In genomic region chr22:25700996-25701815, GRCh38 we compare ENCODE assay signal across 14 cellular contexts. TPM values are rescaled to one million over a fixed set of nuclear protein-coding genes. Genes with fewer than 3 reads are reported as not detected.
DNase-seq lines count a peak whose midpoint lies in the region; ATAC-seq and TF ChIP-seq lines count a peak whose summit lies in the region.
"Had no signal": no experiment of that assay in that cellular context is flagged by ENCODE, and none has a peak within 500 bp of the region (broad histone marks: within the 10 kb centered on the region; RNA-seq: fewer than 3 reads in every experiment).

No MANE protein-coding gene starts in this region.

- H3K4me3 ChIP-seq in dorsolateral prefrontal cortex (peak overlapping the region in 32 of 59 donors; percentile 2 to 40 (median 22)), aorta (ENCODE audit: low read length in 2 of 2) (no peak overlapping the region)
- H3K4me3 ChIP-seq: BLaER1 treated with 17β-estradiol and CSF1 and Interleukin-3, amounts not matched to agents 10 nM and 100 nM; esophagus muscularis mucosa; skin epidermis had no signal

- DNase-seq in Right ventricle myocardium inferior (ENCODE audit: missing footprints) (no peak), cardiac septum (ENCODE audit: low spot score) (no peak), dorsolateral prefrontal cortex (peak in 8 of 10 donors; percentile 57 to 77 (median 64)), medulla oblongata (ENCODE audit: extremely low spot score) (peak; percentile 73), aorta (no peak), omental fat pad (ENCODE audit: low spot score) (no peak)
- no peak for DNase-seq in activated T-cell treated with anti-CD3 and anti-CD28 coated beads, Interleukin-2, amount 50 U/mL, for 72 hours
- DNase-seq: NCI-H345 had no signal

- no peaks in the 10 kb centered on the region for H3K27me3 ChIP-seq in dorsolateral prefrontal cortex
- H3K27me3 ChIP-seq in aorta (ENCODE audit: control insufficient read depth in 1 of 2, insufficient read depth in 2 of 2, low read length in 1 of 2): no peaks in the 10 kb centered on the region
- H3K27me3 ChIP-seq: BLaER1 treated with 17β-estradiol and CSF1 and Interleukin-3, amounts not matched to agents 10 nM and 100 nM; esophagus muscularis mucosa had no signal

- H3K36me3 ChIP-seq in aorta (ENCODE audit: control insufficient read depth in 1 of 2, insufficient read depth in 2 of 2, low read length in 1 of 2): no peaks in the 10 kb centered on the region
- H3K36me3 ChIP-seq: esophagus muscularis mucosa had no signal

- H3K36me3 Mint-ChIP-seq in activated T-cell treated with anti-CD3 and anti-CD28 coated beads, Interleukin-2, amount 50 U/mL, for 72 hours (ENCODE audit: insufficient read depth in 2 of 2): peaks cover 0 to 6% of the 10 kb centered on the region in 2 donors

- peak; percentile 93 for ATAC-seq in Right ventricle myocardium inferior
- ATAC-seq in aorta (ENCODE audit: low FRiP score): peak; percentile 67
- no peak for ATAC-seq in GM19023 (IDR thresholded peaks at IDR 0.05; ENCODE audit: unreplicated experiment)
- ATAC-seq in activated T-cell treated with anti-CD3 and anti-CD28 coated beads, Interleukin-2, amount 50 U/mL, for 72 hours (replicated peaks in 1 of 2): no peak
- ATAC-seq in omental fat pad (ENCODE audit: low FRiP score): no peak

- no peak overlapping the region for H3K27ac Mint-ChIP-seq in activated T-cell treated with anti-CD3 and anti-CD28 coated beads, Interleukin-2, amount 50 U/mL, for 72 hours

- H3K27ac ChIP-seq in dorsolateral prefrontal cortex (peak overlapping the region in 52 of 59 donors; percentile 10 to 83 (median 60)), aorta (ENCODE audit: low read depth in 1 of 2, low read length in 2 of 2) (no peak overlapping the region)
- H3K27ac ChIP-seq: BLaER1 treated with 17β-estradiol and CSF1 and Interleukin-3, amounts not matched to agents 10 nM and 100 nM; esophagus muscularis mucosa; KMS-11 had no signal

- peaks cover 50% of the 10 kb centered on the region for H3K4me1 Mint-ChIP-seq in activated T-cell treated with anti-CD3 and anti-CD28 coated beads, Interleukin-2, amount 50 U/mL, for 72 hours (ENCODE audit: low read depth)

- H3K9me3 Mint-ChIP-seq in activated T-cell treated with anti-CD3 and anti-CD28 coated beads, Interleukin-2, amount 50 U/mL, for 72 hours: no peaks in the 10 kb centered on the region

- no peaks in the 10 kb centered on the region for H3K9me3 ChIP-seq in aorta (ENCODE audit: control insufficient read depth, low read length)
- H3K9me3 ChIP-seq: BLaER1 treated with 17β-estradiol and CSF1 and Interleukin-3, amounts not matched to agents 10 nM and 100 nM; esophagus muscularis mucosa had no signal

- intact Hi-C loops in Right ventricle myocardium inferior (cut with DNase I): loop anchor here (1.0 to 5.0 kb wide), 3 partner anchors 71 to 239 kb away; partner anchors contain the start of gene GRK3
- intact Hi-C loops in cardiac septum (cut with DNase I): no loop called here
- intact Hi-C loops in dorsolateral prefrontal cortex (cut with DNase I): loop anchor here (1.0 to 5.0 kb wide), 2 partner anchors 239 kb away; no protein-coding TSS in a partner anchor
- intact Hi-C loops in aorta (cut with DNase I): loop anchor here (5.0 to 10.0 kb wide), 3 partner anchors 71 to 239 kb away; no protein-coding TSS in a partner anchor

- peak in 10 of 56 donors; percentile 3 to 24 (median 16) for TF ChIP-seq CTCF in dorsolateral prefrontal cortex (IDR thresholded peaks at IDR 0.05 in 54 of 56, conservative IDR thresholded peaks at IDR 0.05 in 2 of 56; ENCODE audit: low read depth in 1 of 56, partially characterized antibody in 56 of 56)
- TF ChIP-seq CTCF in omental fat pad (IDR thresholded peaks at IDR 0.05): no peak

- 53 to 56% methylated on average over 16 of the region's 16 CpGs for WGBS in aorta, 2 donors

- H3K27me3 Mint-ChIP-seq in activated T-cell treated with anti-CD3 and anti-CD28 coated beads, Interleukin-2, amount 50 U/mL, for 72 hours (ENCODE audit: low read depth): no peaks in the 10 kb centered on the region

- no peak overlapping the region for H3K4me3 Mint-ChIP-seq in activated T-cell treated with anti-CD3 and anti-CD28 coated beads, Interleukin-2, amount 50 U/mL, for 72 hours

- no peaks in the 10 kb centered on the region for H3K4me1 ChIP-seq in aorta (ENCODE audit: control insufficient read depth in 1 of 2, insufficient read depth in 2 of 2, low read length in 2 of 2)

RNA-seq across cellular contexts. Expression of gene MYO18B, which starts 40.8 kb away (rescaled TPM):
- total RNA-seq in Right ventricle myocardium inferior: 139 TPM
- 254 TPM for total RNA-seq in cardiac septum
- 1 to 10 TPM in 12 of 120 experiments, under 1 TPM in 105, not detected in 3; 0.06 to 2.0 (median 0.45) TPM for total RNA-seq in dorsolateral prefrontal cortex
- total RNA-seq in aorta: 10 to 100 TPM; 19.9 to 31.6 TPM
- 10 to 100 TPM; 10.1 to 24.3 TPM for polyA plus RNA-seq in aorta
- total RNA-seq in activated T-cell treated with anti-CD3 and anti-CD28 coated beads, Interleukin-2, amount 50 U/mL, for 72 hours: 1 to 10 TPM; 2.4 to 2.8 TPM
- total RNA-seq in omental fat pad: under 1 TPM in 2 of 4 donors, not detected in 2; under 0.01 TPM
- total RNA-seq: lung microvascular endothelial cell had no signal

Comparison
In these comparisons a context has a peak if more than half of its experiments do, and no peak if none do; other contexts are left out.
1. ATAC-seq: peak in Right ventricle myocardium inferior (single experiment) and aorta (single experiment); none in GM19023 (single experiment), activated T-cell treated with anti-CD3 and anti-CD28 coated beads, Interleukin-2, amount 50 U/mL, for 72 hours (0 of 2) and omental fat pad (single experiment).
2. DNase-seq: peak in dorsolateral prefrontal cortex (8 of 10) and medulla oblongata (single experiment); none in Right ventricle myocardium inferior (single experiment), cardiac septum (single experiment), aorta (0 of 2), activated T-cell treated with anti-CD3 and anti-CD28 coated beads, Interleukin-2, amount 50 U/mL, for 72 hours (0 of 2) and omental fat pad (single experiment).
3. H3K27ac ChIP-seq: peak in dorsolateral prefrontal cortex (52 of 59); none in aorta (0 of 2).
4. H3K4me3 ChIP-seq: peak in dorsolateral prefrontal cortex (32 of 59); none in aorta (0 of 2).
5. RNA of gene MYO18B, which starts 40.8 kb away (total RNA-seq): 254 TPM in cardiac septum (single experiment), 139 TPM in Right ventricle myocardium inferior (single experiment) and 19.9 to 31.6 TPM in aorta; 2.4 to 2.8 TPM in activated T-cell treated with anti-CD3 and anti-CD28 coated beads, Interleukin-2, amount 50 U/mL, for 72 hours, 0.06 to 2.0 TPM in dorsolateral prefrontal cortex and under 0.01 TPM in omental fat pad; every median in the first group is over 4 times any median in the second.